14 cellular contexts compared by ENCODE assay signal in the genomic region with DNA sequence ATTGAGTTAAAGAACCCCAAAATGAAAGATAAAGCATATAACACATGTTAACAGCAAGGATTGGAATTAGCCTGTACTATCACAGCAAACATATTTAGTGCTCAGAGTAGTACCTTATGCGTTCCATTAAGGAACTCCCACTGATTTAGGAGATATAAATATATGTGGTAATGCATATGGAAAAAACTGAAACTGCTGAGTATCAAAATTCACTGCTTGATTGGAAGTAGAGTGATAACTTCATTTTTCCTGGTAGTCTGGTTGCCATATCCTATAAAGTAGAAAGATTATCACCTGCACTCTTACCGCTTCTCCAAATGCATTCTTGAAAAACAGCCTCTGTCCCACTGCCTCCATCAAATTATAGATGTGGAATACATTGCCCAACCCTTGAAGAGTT.
DNase-seq lines count a peak whose midpoint lies in the region; ATAC-seq, FAIRE-seq and TF ChIP-seq lines count a peak whose summit lies in the region.
"Had no signal": no experiment of that assay in that cellular context is flagged by ENCODE, and none has a peak within 500 bp of the region (broad histone marks: within the 10 kb centered on the region; RNA-seq: fewer than 3 reads in every experiment).

No MANE protein-coding gene starts in this region.

- intact Hi-C loops in HepG2 (cut with micrococcal nuclease; ENCODE audit: unreplicated experiment): no loop called here
- intact Hi-C loops in right lobe of liver (cut with DNase I): no loop called here
- intact Hi-C loops in PC-3 (cut with micrococcal nuclease): no loop called here

- no peaks in the 10 kb centered on the region for H3K9me2 ChIP-seq in PC-3 (replicated peaks; ENCODE audit: low read length)

- in situ Hi-C loops in HepG2 (cut with HindIII; ENCODE audit: extremely low pct_ligation_motif_present, low pct_unique_long_range_greater_than_20kb): no loop called here

- no TSS peak for BruUV-seq in HepG2 (replicated peaks; lab: Mats Ljungman, UMichigan)
- no TSS peak for BruUV-seq in PC-3 (replicated peaks; lab: Mats Ljungman, UMichigan)

- no peaks in the 10 kb centered on the region for H3K4me1 ChIP-seq in HepG2 (ENCODE audit: insufficient read depth, low read length)
- no peaks in the 10 kb centered on the region for H3K4me1 ChIP-seq in right lobe of liver
- H3K4me1 ChIP-seq in PC-3 (ENCODE audit: insufficient read depth, low read length): peaks cover 33% of the 10 kb centered on the region

- WGBS in HepG2 (ENCODE audit: low lambda C conversion rate): 96% methylated on average over 2 of the region's 2 CpGs
- WGBS in right lobe of liver (ENCODE audit: insufficient coverage, low coverage, low lambda C conversion rate, missing lambda C conversion rate): 83% methylated on average over 2 of the region's 2 CpGs

- no peak overlapping the region for H3K4me2 ChIP-seq in HepG2 (ENCODE audit: low read depth, low read length)
- H3K4me2 ChIP-seq in PC-3 (ENCODE audit: low read length): 0 out of 2 replicates have a peak overlapping the region, but pooled peaks have one; percentile 25

- no peak overlapping the region for H3K27ac ChIP-seq in HepG2 (ENCODE audit: extremely low read length, insufficient read depth, low read length)
- H3K27ac ChIP-seq in right lobe of liver: no peak overlapping the region
- peak overlapping the region; percentile 70 for H3K27ac ChIP-seq in PC-3 (ENCODE audit: low read length)
- H3K27ac ChIP-seq: 22Rv1; BLaER1 treated with 17β-estradiol and CSF1 and Interleukin-3, amounts not matched to agents 10 nM and 100 nM; HL-60 had no signal

- TF ChIP-seq CTCF in HepG2 (CRISPR knock-in tag; IDR thresholded peaks at IDR 0.05) (no peak), right lobe of liver (IDR thresholded peaks at IDR 0.05) (no peak), PC-3 (conservative IDR thresholded peaks at IDR 0.05; ENCODE audit: low read depth, low read length) (no peak)

- TF ChIP-seq POLR2A in HepG2 (IDR thresholded peaks at IDR 0.05; ENCODE audit: insufficient read depth in 1 of 2, low read depth in 2 of 2, low read length in 2 of 2): no peak
- no peak for TF ChIP-seq POLR2A in right lobe of liver (IDR thresholded peaks at IDR 0.05)

- TF ChIP-seq RAD21 in HepG2 (CRISPR knock-in tag; IDR thresholded peaks at IDR 0.05): no peak

- CTCF ChIA-PET in HepG2 (lab: Yijun Ruan, JAX; ENCODE audit: low intra/inter-chr PET ratio, low total read pairs): no interaction called here
- CTCF ChIA-PET in PC-3 (lab: Charles Lee): no interaction called here

- no peaks in the 10 kb centered on the region for H3K27me3 Mint-ChIP-seq in effector memory CD8-positive, alpha-beta T cell
- H3K27me3 Mint-ChIP-seq: CD4-positive, alpha-beta T cell had no signal

- H3K27me3 ChIP-seq in HepG2 (ENCODE audit: control insufficient read depth in 1 of 2, insufficient read depth in 2 of 2, low read length in 2 of 2) (no peaks in the 10 kb centered on the region), right lobe of liver (no peaks in the 10 kb centered on the region), PC-3 (ENCODE audit: low read length) (no peaks in the 10 kb centered on the region)
- H3K27me3 ChIP-seq: BLaER1 treated with 17β-estradiol and CSF1 and Interleukin-3, amounts not matched to agents 10 nM and 100 nM had no signal

- no peak for FAIRE-seq in HepG2 (lab: Jason Lieb, UNC)

- TF ChIP-seq EP300 in HepG2 (IDR thresholded peaks at IDR 0.05; ENCODE audit: low read depth in 2 of 2, low read length in 2 of 2) (no peak), HepG2 (CRISPR knock-in tag; IDR thresholded peaks at IDR 0.05; ENCODE audit: borderline replicate concordance) (no peak)

- peaks cover 0 to 7% of the 10 kb centered on the region in 2 experiments; a peak in 2 of 5 replicates for H3K36me3 ChIP-seq in HepG2 (replicated peaks in 1 of 2; ENCODE audit: control insufficient read depth in 1 of 2, insufficient read depth in 2 of 2, low read length in 2 of 2)
- H3K36me3 ChIP-seq in right lobe of liver: no peaks in the 10 kb centered on the region
- no peaks in the 10 kb centered on the region for H3K36me3 ChIP-seq in PC-3 (ENCODE audit: low read depth, low read length)

- H4K20me1 ChIP-seq in HepG2 (ENCODE audit: insufficient read depth, low read length) (no peaks in the 10 kb centered on the region), PC-3 (ENCODE audit: low read length) (no peaks in the 10 kb centered on the region)
- H4K20me1 ChIP-seq: BLaER1 treated with 17β-estradiol and CSF1 and Interleukin-3, amounts not matched to agents 10 nM and 100 nM had no signal

- H3K4me3 ChIP-seq in HepG2 (replicated peaks in 1 of 3; ENCODE audit: insufficient read depth in 1 of 3, low read depth in 2 of 3, low read length in 3 of 3): no peak overlapping the region
- H3K4me3 ChIP-seq in right lobe of liver: no peak overlapping the region
- no peak overlapping the region for H3K4me3 ChIP-seq in PC-3 (ENCODE audit: low read length)
- H3K4me3 ChIP-seq: BLaER1 treated with 17β-estradiol and CSF1 and Interleukin-3, amounts not matched to agents 10 nM and 100 nM had no signal

- DNase-seq in HepG2 (ENCODE audit: low spot score) (no peak), right lobe of liver (no peak), PC-3 (no peak), HK-2 (ENCODE audit: unreplicated experiment) (no peak)
- no peak for DNase-seq in effector memory CD8-positive, alpha-beta T cell
- no peak for DNase-seq in stimulated activated effector memory CD8-positive, alpha-beta T cell treated with anti-CD3 and anti-CD28 coated beads, Interleukin-12 subunit alpha, Interleukin-12 subunit beta, amount 100 ng/mL, for 72 hours (ENCODE audit: low spot score in 2 of 2)
- no peak for DNase-seq in stimulated activated naive CD4-positive, alpha-beta T cell treated with Interleukin-2 at 50 U/mL for 16 hours (lab: John Stamatoyannopoulos, UW)
- DNase-seq: Calu3; CD4-positive, alpha-beta T cell; DMS 273 treated with DMSO at 0.1 percent for 48 hours had no signal

- H2AFZ ChIP-seq in HepG2 (ENCODE audit: low read length) (no peak overlapping the region), PC-3 (ENCODE audit: low read length) (no peak overlapping the region)

- H3K4me1 Mint-ChIP-seq in effector memory CD8-positive, alpha-beta T cell (ENCODE audit: low read depth in 2 of 2): peaks cover 0 to 4% of the 10 kb centered on the region in 2 donors
- H3K4me1 Mint-ChIP-seq in stimulated activated effector memory CD8-positive, alpha-beta T cell treated with anti-CD3 and anti-CD28 coated beads, Interleukin-12 subunit alpha, Interleukin-12 subunit beta, amount 100 ng/mL, for 72 hours: peaks cover 12% of the 10 kb centered on the region

- no peak overlapping the region for H3K9ac ChIP-seq in HepG2 (ENCODE audit: insufficient read depth, low read depth, low read length)
- no peak overlapping the region for H3K9ac ChIP-seq in PC-3 (ENCODE audit: low read length)
- H3K9ac ChIP-seq: BLaER1 treated with 17β-estradiol and CSF1 and Interleukin-3, amounts not matched to agents 10 nM and 100 nM had no signal

- no peaks in the 10 kb centered on the region for H3K9me3 Mint-ChIP-seq in effector memory CD8-positive, alpha-beta T cell
- no peaks in the 10 kb centered on the region for H3K9me3 Mint-ChIP-seq in stimulated activated effector memory CD8-positive, alpha-beta T cell treated with anti-CD3 and anti-CD28 coated beads, Interleukin-12 subunit alpha, Interleukin-12 subunit beta, amount 100 ng/mL, for 72 hours
- H3K9me3 Mint-ChIP-seq: CD4-positive, alpha-beta T cell had no signal

- no peak overlapping the region for H3K4me3 Mint-ChIP-seq in effector memory CD8-positive, alpha-beta T cell
- H3K4me3 Mint-ChIP-seq in stimulated activated effector memory CD8-positive, alpha-beta T cell treated with anti-CD3 and anti-CD28 coated beads, Interleukin-12 subunit alpha, Interleukin-12 subunit beta, amount 100 ng/mL, for 72 hours: no peak overlapping the region
- H3K4me3 Mint-ChIP-seq: CD4-positive, alpha-beta T cell had no signal

- H3K79me2 ChIP-seq in HepG2 (ENCODE audit: insufficient read depth, low read length) (no peaks in the 10 kb centered on the region), PC-3 (ENCODE audit: low read length) (no peaks in the 10 kb centered on the region)

- ATAC-seq in HepG2 (no peak), right lobe of liver (no peak), PC-3 (no peak), HG03439 (IDR thresholded peaks at IDR 0.05; ENCODE audit: unreplicated experiment) (no peak)
- no peak for ATAC-seq in effector memory CD8-positive, alpha-beta T cell (replicated peaks)
- ATAC-seq in stimulated activated effector memory CD8-positive, alpha-beta T cell treated with anti-CD3 and anti-CD28 coated beads, Interleukin-12 subunit alpha, Interleukin-12 subunit beta, amount 100 ng/mL, for 72 hours: no peak

- H3F3A ChIP-seq in PC-3 (ENCODE audit: low read length, unreplicated experiment): no peaks in the 10 kb centered on the region

- H3K27ac Mint-ChIP-seq in effector memory CD8-positive, alpha-beta T cell: peak overlapping the region; percentile 29 to 50
- H3K27ac Mint-ChIP-seq in stimulated activated effector memory CD8-positive, alpha-beta T cell treated with anti-CD3 and anti-CD28 coated beads, Interleukin-12 subunit alpha, Interleukin-12 subunit beta, amount 100 ng/mL, for 72 hours: peak overlapping the region; percentile 64
- H3K27ac Mint-ChIP-seq: CD4-positive, alpha-beta T cell had no signal

- POLR2A ChIA-PET in HepG2 (lab: Yijun Ruan, JAX): no interaction called here
- POLR2A ChIA-PET in PC-3 (lab: Charles Lee; ENCODE audit: unreplicated experiment): interaction anchor here (0.6 kb wide), 1 partner anchor 158 kb away, joined by 3 read pairs; no protein-coding TSS in a partner anchor

- H3K36me3 Mint-ChIP-seq in effector memory CD8-positive, alpha-beta T cell (ENCODE audit: insufficient read depth): no peaks in the 10 kb centered on the region
- H3K36me3 Mint-ChIP-seq in stimulated activated effector memory CD8-positive, alpha-beta T cell treated with anti-CD3 and anti-CD28 coated beads, Interleukin-12 subunit alpha, Interleukin-12 subunit beta, amount 100 ng/mL, for 72 hours: peaks cover 47% of the 10 kb centered on the region

- H3K9me3 ChIP-seq in HepG2 (ENCODE audit: low read length) (no peaks in the 10 kb centered on the region), right lobe of liver (no peaks in the 10 kb centered on the region), PC-3 (ENCODE audit: low read length) (no peaks in the 10 kb centered on the region)

TF ChIP-seq in HepG2, 621 proteins besides CTCF, POLR2A, EP300 and RAD21:
- TF ChIP-seq MAFK (conservative IDR thresholded peaks at IDR 0.05 in 1 of 2, IDR thresholded peaks at IDR 0.05 in 1 of 2; ENCODE audit: low read length in 2 of 2) (peak in 1 of 2 experiments; percentile 56; a peak in 2 of 4 replicates), ZNF879 (CRISPR knock-in tag; IDR thresholded peaks at IDR 0.05) (no peak), MAFF (IDR thresholded peaks at IDR 0.05; ENCODE audit: low read depth, low read length) (peak; percentile 30; the same call in 1 of the 2 replicates)
